ENCODE assay signal across 1 cellular context in genomic region chr1:203508463-203508862, GRCh38.
TF ChIP-seq lines count a peak whose summit lies in the region.

No MANE protein-coding gene starts in this region.

TF ChIP-seq in GM23338, 12 proteins besides CTCF, POLR2A, EP300 and RAD21 (continued from another document):
- TF ChIP-seq ZNF462 (CRISPR knock-in tag; IDR thresholded peaks at IDR 0.05) (no peak), EZH2phosphoT487 (IDR thresholded peaks at IDR 0.05; ENCODE audit: unreplicated experiment) (no peak), ZNF331 (CRISPR knock-in tag; IDR thresholded peaks at IDR 0.05; ENCODE audit: low read depth) (no peak), POLR2AphosphoS5 (IDR thresholded peaks at IDR 0.05; ENCODE audit: low read depth) (no peak), STAT1 (IDR thresholded peaks at IDR 0.05; ENCODE audit: unreplicated experiment) (no peak)
